Comparison of ENCODE assay signal across 8 cellular contexts in genomic region chr15:75727851-75728715, GRCh38. TPM values are rescaled to one million over a fixed set of nuclear protein-coding genes. Genes with fewer than 3 reads are reported as not detected.
DNase-seq lines count a peak whose midpoint lies in the region; ATAC-seq and TF ChIP-seq lines count a peak whose summit lies in the region.

No MANE protein-coding gene starts in this region.

- CTCF ChIA-PET in PC-9 (lab: Charles Lee) = interaction anchor here (0.6 to 1.8 kb wide), 2 partner anchors 74 to 164 kb away, joined by 5 to 12 read pairs; no protein-coding TSS in a partner anchor

- WGBS in smooth muscle cell (ENCODE audit: low lambda C conversion rate) = 74% methylated on average over 14 of the region's 17 CpGs

- H3K9me3 Mint-ChIP-seq in activated T-helper 2 cell treated with anti-CD3 and anti-CD28 coated beads, Interferon-gamma antibody, Interleukin-2, Interleukin-4, amounts not matched to agents 10 μg/mL and 5 μg/mL and 100 μg/mL, durations not matched to agents 14 hours and 24 hours and 36 hours = no peaks in the 10 kb centered on the region

- intact Hi-C loops in cardiac septum (cut with DNase I) = loop anchor here (2.0 to 5.0 kb wide), 2 partner anchors 36 to 71 kb away; no protein-coding TSS in a partner anchor
- intact Hi-C loops in PC-9 (cut with micrococcal nuclease; ENCODE audit: unreplicated experiment) = loop anchor here (2.0 kb wide), 1 partner anchor 411 kb away; no protein-coding TSS in a partner anchor
- intact Hi-C loops in activated T-helper 2 cell treated with anti-CD3 and anti-CD28 coated beads, Interferon-gamma antibody, Interleukin-2, Interleukin-4, amounts not matched to agents 10 μg/mL and 5 μg/mL and 100 μg/mL, durations not matched to agents 14 hours and 24 hours and 36 hours (cut with micrococcal nuclease) = loop anchor here (1.0 kb wide), 1 partner anchor 74 kb away; no protein-coding TSS in a partner anchor
- intact Hi-C loops in head of caudate nucleus (cut with DNase I) = loop anchor here (5.0 kb wide), 1 partner anchor 74 kb away; no protein-coding TSS in a partner anchor

- no peaks in the 10 kb centered on the region for H3K9me2 ChIP-seq in PC-9 (ENCODE audit: insufficient read depth)

- H3K79me2 ChIP-seq in PC-9 (ENCODE audit: low read depth) (no peaks in the 10 kb centered on the region), smooth muscle cell (ENCODE audit: low read depth) (no peaks in the 10 kb centered on the region)

- no peaks in the 10 kb centered on the region for H3K27me3 ChIP-seq in cardiac muscle cell
- H3K27me3 ChIP-seq in PC-9 (ENCODE audit: insufficient read depth, low read depth) = no peaks in the 10 kb centered on the region
- no peaks in the 10 kb centered on the region for H3K27me3 ChIP-seq in smooth muscle cell (ENCODE audit: low read depth)

- peaks cover 2% of the 10 kb centered on the region for H3K4me1 Mint-ChIP-seq in activated T-helper 2 cell treated with anti-CD3 and anti-CD28 coated beads, Interferon-gamma antibody, Interleukin-2, Interleukin-4, amounts not matched to agents 10 μg/mL and 5 μg/mL and 100 μg/mL, durations not matched to agents 14 hours and 24 hours and 36 hours (ENCODE audit: low read depth)

- H3K4me3 ChIP-seq in cardiac muscle cell = no peak overlapping the region
- H3K4me3 ChIP-seq in PC-9 = no peak overlapping the region
- no peak overlapping the region for H3K4me3 ChIP-seq in smooth muscle cell

- H3K9ac ChIP-seq in smooth muscle cell (ENCODE audit: low read depth) = no peak overlapping the region

- BruUV-seq in PC-9 (replicated peaks; lab: Mats Ljungman, UMichigan) = no TSS peak

- H4K20me1 ChIP-seq in PC-9 (ENCODE audit: insufficient read depth) (no peaks in the 10 kb centered on the region), smooth muscle cell (ENCODE audit: low read depth) (no peaks in the 10 kb centered on the region)

- no peak overlapping the region for H3K4me3 Mint-ChIP-seq in activated T-helper 2 cell treated with anti-CD3 and anti-CD28 coated beads, Interferon-gamma antibody, Interleukin-2, Interleukin-4, amounts not matched to agents 10 μg/mL and 5 μg/mL and 100 μg/mL, durations not matched to agents 14 hours and 24 hours and 36 hours (ENCODE audit: low read depth)

- DNase-seq in cardiac muscle cell (ENCODE audit: low read depth in 1 of 2, low spot score in 1 of 2) (peak; percentile 47 to 52), cardiac septum (ENCODE audit: low spot score) (no peak), PC-9 (peak in 1 of 2 experiments; percentile 47), head of caudate nucleus (peak; percentile 55 to 87 (median 72)), smooth muscle cell (lab: John Stamatoyannopoulos, UW; ENCODE audit: unreplicated experiment) (no peak)
- DNase-seq in activated T-helper 2 cell treated with anti-CD3 and anti-CD28 coated beads, Interferon-gamma antibody, Interleukin-2, Interleukin-4, amounts not matched to agents 10 μg/mL and 5 μg/mL and 100 μg/mL, durations not matched to agents 14 hours and 24 hours and 36 hours (ENCODE audit: low spot score) = peak; percentile 43

- no peaks in the 10 kb centered on the region for H3K9me3 ChIP-seq in cardiac muscle cell (ENCODE audit: low read depth)
- no peaks in the 10 kb centered on the region for H3K9me3 ChIP-seq in PC-9 (ENCODE audit: insufficient read depth, low read depth)
- no peaks in the 10 kb centered on the region for H3K9me3 ChIP-seq in smooth muscle cell (replicated peaks; ENCODE audit: low read depth)

- ATAC-seq in HG02981 (IDR thresholded peaks at IDR 0.05; ENCODE audit: unreplicated experiment) (no peak), GM21360 (IDR thresholded peaks at IDR 0.05; ENCODE audit: unreplicated experiment) (no peak)

- no peak overlapping the region for H3K27ac Mint-ChIP-seq in activated T-helper 2 cell treated with anti-CD3 and anti-CD28 coated beads, Interferon-gamma antibody, Interleukin-2, Interleukin-4, amounts not matched to agents 10 μg/mL and 5 μg/mL and 100 μg/mL, durations not matched to agents 14 hours and 24 hours and 36 hours

- H2AFZ ChIP-seq in PC-9 (no peak overlapping the region), smooth muscle cell (ENCODE audit: low read depth) (no peak overlapping the region)

- no peak overlapping the region for H3K4me2 ChIP-seq in PC-9
- H3K4me2 ChIP-seq in smooth muscle cell = no peak overlapping the region

- H3F3A ChIP-seq in PC-9 (ENCODE audit: insufficient read depth, low read depth) (no peaks in the 10 kb centered on the region), smooth muscle cell (ENCODE audit: low read depth) (no peaks in the 10 kb centered on the region)

- H3K27ac ChIP-seq in cardiac muscle cell (no peak overlapping the region), PC-9 (no peak overlapping the region), smooth muscle cell (ENCODE audit: low read depth) (no peak overlapping the region)

- POLR2A ChIA-PET in PC-9 (lab: Charles Lee; ENCODE audit: unreplicated experiment) = interaction anchor here (0.6 kb wide), 1 partner anchor 80 kb away, joined by 3 read pairs; no protein-coding TSS in a partner anchor

- TF ChIP-seq CTCF in cardiac muscle cell (IDR thresholded peaks at IDR 0.05; ENCODE audit: low read depth, low read length) (peak; percentile 51), PC-9 (conservative IDR thresholded peaks at IDR 0.05) (peak; percentile 51), smooth muscle cell (IDR thresholded peaks at IDR 0.05; ENCODE audit: borderline replicate concordance, insufficient read depth, poor library complexity, severe bottlenecking) (peak; percentile 40)

- H3K27me3 Mint-ChIP-seq in activated T-helper 2 cell treated with anti-CD3 and anti-CD28 coated beads, Interferon-gamma antibody, Interleukin-2, Interleukin-4, amounts not matched to agents 10 μg/mL and 5 μg/mL and 100 μg/mL, durations not matched to agents 14 hours and 24 hours and 36 hours (ENCODE audit: low read depth) = peaks cover 18% of the 10 kb centered on the region

- H3K4me1 ChIP-seq in cardiac muscle cell (ENCODE audit: low read depth) (peaks cover 5% of the 10 kb centered on the region), PC-9 (replicated peaks; ENCODE audit: insufficient read depth) (peaks cover 6% of the 10 kb centered on the region; the same call in 1 of the 2 replicates), smooth muscle cell (ENCODE audit: low read depth) (peaks cover 4% of the 10 kb centered on the region)

- H3K36me3 ChIP-seq in cardiac muscle cell (no peaks in the 10 kb centered on the region), PC-9 (ENCODE audit: low read depth) (no peaks in the 10 kb centered on the region), smooth muscle cell (ENCODE audit: low read depth) (no peaks in the 10 kb centered on the region)

- no peaks in the 10 kb centered on the region for H3K36me3 Mint-ChIP-seq in activated T-helper 2 cell treated with anti-CD3 and anti-CD28 coated beads, Interferon-gamma antibody, Interleukin-2, Interleukin-4, amounts not matched to agents 10 μg/mL and 5 μg/mL and 100 μg/mL, durations not matched to agents 14 hours and 24 hours and 36 hours (ENCODE audit: low read depth)

RNA-seq across cellular contexts. Expression of gene CSPG4, which starts 15.4 kb away (rescaled TPM):
- total RNA-seq in cardiac muscle cell (17.2 and 30.6 TPM in 2 replicates), cardiac septum (21.3 TPM), PC-9 (2021) (2.4 and 2.6 TPM in 2 replicates), smooth muscle cell (31.1 and 35.3 TPM in 2 replicates)
- polyA plus RNA-seq in cardiac muscle cell (7.1 and 12.1 TPM in 2 replicates), smooth muscle cell (46.6 and 54.9 TPM in 2 replicates)
- total RNA-seq in activated T-helper 2 cell treated with anti-CD3 and anti-CD28 coated beads, Interferon-gamma antibody, Interleukin-2, Interleukin-4, amounts not matched to agents 10 μg/mL and 5 μg/mL and 100 μg/mL, durations not matched to agents 14 hours and 24 hours and 36 hours = 0.02 TPM in 1 of 2 replicates, not detected in the other

Comparison
In these comparisons a context has a peak if more than half of its experiments do, and no peak if none do; other contexts are left out.
1. DNase-seq: peak in cardiac muscle cell (2 of 2), activated T-helper 2 cell treated with anti-CD3 and anti-CD28 coated beads, Interferon-gamma antibody, Interleukin-2, Interleukin-4, amounts not matched to agents 10 μg/mL and 5 μg/mL and 100 μg/mL, durations not matched to agents 14 hours and 24 hours and 36 hours (single experiment) and head of caudate nucleus (42 of 42); none in cardiac septum (single experiment) and smooth muscle cell (single experiment).
2. Peak in every context shown above with its lines, with median percentiles within 50 percentile points of each other: CTCF ChIP-seq.